Comparison of ENCODE assay signal across 8 cellular contexts in the genomic region with DNA sequence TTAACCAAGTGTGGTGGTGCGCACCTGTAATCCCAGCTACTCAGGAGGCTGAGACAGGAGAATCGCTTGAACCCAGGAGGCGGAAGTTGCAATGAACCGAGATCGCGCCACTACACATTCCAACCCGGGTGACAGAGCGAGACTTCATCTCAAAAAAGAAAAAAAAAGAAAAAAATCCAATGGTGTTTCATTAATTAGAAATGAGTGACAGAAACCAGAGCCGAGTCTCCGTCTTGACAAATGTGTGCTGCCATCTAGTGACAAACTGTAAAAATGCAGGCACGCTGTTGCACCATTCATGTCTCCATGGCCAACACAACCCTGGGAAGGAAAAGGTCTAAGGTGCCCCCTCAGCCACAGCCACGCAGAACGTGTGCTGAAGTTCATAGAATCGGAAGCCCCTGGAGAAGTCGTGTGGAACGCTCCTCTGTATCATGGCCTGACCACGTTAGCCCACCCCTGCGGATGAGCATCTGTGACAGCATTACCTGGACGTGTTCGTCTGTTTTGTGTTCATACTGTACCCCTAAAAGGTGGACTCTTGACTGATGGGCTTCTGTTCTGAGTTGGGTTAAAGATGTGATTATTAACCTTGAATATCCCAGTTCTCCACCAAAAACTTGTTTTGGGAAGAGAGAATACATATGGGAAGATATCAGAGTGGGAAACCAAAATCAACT.
A peak's percentile ranks its signal among the peaks of the same experiment; 100 is the strongest.
DNase-seq lines count a peak whose midpoint lies in the region; ATAC-seq and TF ChIP-seq lines count a peak whose summit lies in the region.

No MANE protein-coding gene starts in this region.

- no peak for ATAC-seq in HG02970 (IDR thresholded peaks at IDR 0.05; ENCODE audit: low FRiP score, unreplicated experiment)

- no peaks in the 10 kb centered on the region for H3K9me3 ChIP-seq in Peyer's patch
- H3K9me3 ChIP-seq in testis, result no peaks in the 10 kb centered on the region

- H3K4me3 ChIP-seq in Peyer's patch (no peak overlapping the region), testis (no peak overlapping the region)

- no peaks in the 10 kb centered on the region for H3K36me3 ChIP-seq in Peyer's patch
- no peaks in the 10 kb centered on the region for H3K36me3 ChIP-seq in testis (ENCODE audit: low read depth, missing control alignments)

- TF ChIP-seq POLR2A in Peyer's patch (IDR thresholded peaks at IDR 0.05) (no peak), testis (IDR thresholded peaks at IDR 0.05) (no peak)

- no peak overlapping the region for H3K27ac ChIP-seq in Peyer's patch
- H3K27ac ChIP-seq in testis, result no peak overlapping the region

- H3K27me3 ChIP-seq in Peyer's patch (no peaks in the 10 kb centered on the region), testis (no peaks in the 10 kb centered on the region)

- intact Hi-C loops in testis (cut with DNase I; ENCODE audit: low total_unique reads), result loop anchor here (10.0 kb wide), 1 partner anchor 140 kb away; no protein-coding TSS in a partner anchor

- peaks cover 0 to 15% (median 0%) of the 10 kb centered on the region in 4 donors for H3K4me1 ChIP-seq in Peyer's patch
- no peaks in the 10 kb centered on the region for H3K4me1 ChIP-seq in testis

- WGBS in testis, 2 donors, result 25 to 27% methylated on average over 20 of the region's 20 CpGs

- peak; percentile 68 for DNase-seq in EL
- peak; percentile 52 for DNase-seq in HK-2 (ENCODE audit: unreplicated experiment)
- DNase-seq in Peyer's patch, result peak; percentile 57 to 92 (median 82)
- DNase-seq in activated T-helper 1 cell treated with anti-CD3 and anti-CD28 coated beads, Interleukin-2, amount 50 U/mL, for 16 hours (ENCODE audit: low read depth in 1 of 2, low spot score in 1 of 2), result peak; percentile 41 to 45
- DNase-seq in fibroblast of the conjunctiva (ENCODE audit: low read depth), result peak; percentile 67
- DNase-seq in non-pigmented ciliary epithelial cell (ENCODE audit: low read depth), result peak; percentile 32
- peak; percentile 89 for DNase-seq in testis

- TF ChIP-seq CTCF in Peyer's patch (IDR thresholded peaks at IDR 0.05) (peak; percentile 86 to 97 (median 88)), testis (IDR thresholded peaks at IDR 0.05) (peak; percentile 73 to 92 (median 88))

Comparison
In these comparisons a context has a peak if more than half of its experiments do, and no peak if none do; other contexts are left out.
1. DNase-seq: peak in every context shown above with its lines; median percentile 89 in testis; 82 in Peyer's patch; 68 in EL; 67 in fibroblast of the conjunctiva; 52 in HK-2; 43 in activated T-helper 1 cell treated with anti-CD3 and anti-CD28 coated beads, Interleukin-2, amount 50 U/mL, for 16 hours; 32 in non-pigmented ciliary epithelial cell.